29 cellular contexts compared by ENCODE assay signal in genomic region chr2:27502149-27502548, GRCh38. TPM values are rescaled to one million over a fixed set of nuclear protein-coding genes. Genes with fewer than 3 reads are reported as not detected.
"Had no signal": no experiment of that assay in that cellular context is flagged by ENCODE, and none has a peak within 500 bp of the region (broad histone marks: within the 10 kb centered on the region; RNA-seq: fewer than 3 reads in every experiment).

No MANE protein-coding gene starts in this region.

- H3K27ac ChIP-seq: breast epithelium, hepatocyte, parathyroid adenoma, psoas muscle, right atrium auricular region, testis, transverse colon had no signal

- H3K79me2 ChIP-seq: hepatocyte, parathyroid adenoma had no signal

- H3K4me2 ChIP-seq: hepatocyte had no signal

- H3K36me3 ChIP-seq: breast epithelium, right atrium auricular region, transverse colon had no signal

- ATAC-seq: activated naive CD8-positive, alpha-beta T cell treated with anti-CD3 and anti-CD28 coated beads, Interleukin-2, amount 50 U/mL, for 24 hours; activated T-helper 17 cell treated with anti-CD3 and anti-CD28 coated beads, Interleukin-2, amount 50 U/mL, for 72 hours; left cardiac atrium; naive thymus-derived CD4-positive, alpha-beta T cell; psoas muscle; WTC11 had no signal

- H3K4me1 ChIP-seq: breast epithelium, parathyroid adenoma, psoas muscle, right atrium auricular region, testis, transverse colon had no signal

- H3K9ac ChIP-seq: parathyroid adenoma had no signal

- H2AFZ ChIP-seq: hepatocyte, parathyroid adenoma had no signal

- H3K9me3 ChIP-seq: breast epithelium, psoas muscle, right atrium auricular region, testis, transverse colon had no signal

- DNase-seq: activated CD4-positive, alpha-beta memory T cell treated with anti-CD3 and anti-CD28 coated beads, Interleukin-2, amount 10 ng/mL, durations not matched to agents 7 days and 5 days; activated CD4-positive, alpha-beta T cell treated with anti-CD3 and anti-CD28 coated beads for 1 hour; activated CD4-positive, alpha-beta T cell treated with anti-CD3 and anti-CD28 coated beads, Interleukin-2, amount 10 ng/mL, durations not matched to agents 7 days and 5 days; activated CD8-positive, alpha-beta memory T cell treated with anti-CD3 and anti-CD28 coated beads, Interleukin-2, amount 50 U/mL, for 48 hours; activated gamma-delta T cell treated with Interleukin-2 at 50 U/mL for 16 hours; activated naive CD4-positive, alpha-beta T cell treated with anti-CD3 and anti-CD28 coated beads, Interleukin-2, amount 50 U/mL, for 16 hours; activated naive CD8-positive, alpha-beta T cell treated with anti-CD3 and anti-CD28 coated beads, Interleukin-2, amount 50 U/mL, for 24 hours; activated T-cell treated with anti-CD3 and anti-CD28 coated beads, Interleukin-2, amount 50 U/mL, for 24 hours; amygdala; dermis blood vessel endothelial cell; effector memory CD4-positive, alpha-beta T cell; glutamatergic neuron; left cardiac atrium; mammary epithelial cell; naive thymus-derived CD4-positive, alpha-beta T cell; psoas muscle; stimulated activated CD4-positive, alpha-beta T cell treated with anti-CD3 and anti-CD28 coated beads, Interleukin-2, amount 100 ng/mL, for 48 hours; stimulated activated naive CD4-positive, alpha-beta T cell treated with Interleukin-2 at 50 U/mL for 16 hours; T-helper 2 cell; testis; transverse colon had no signal

- H3K27me3 ChIP-seq: breast epithelium, hepatocyte, right atrium auricular region, testis, transverse colon had no signal

- H3K4me3 ChIP-seq: breast epithelium, hepatocyte, psoas muscle, right atrium auricular region, testis, transverse colon had no signal

RNA-seq across cellular contexts. Expression of gene GCKR, which starts 5.5 kb away (rescaled TPM):
- total RNA-seq: activated CD4-positive, alpha-beta memory T cell treated with anti-CD3 and anti-CD28 coated beads, Interleukin-2, amount 10 ng/mL, durations not matched to agents 7 days and 5 days; activated CD4-positive, alpha-beta T cell treated with anti-CD3 and anti-CD28 coated beads, Interleukin-2, amount 10 ng/mL, durations not matched to agents 7 days and 5 days; activated T-helper 17 cell treated with anti-CD3 and anti-CD28 coated beads, Interleukin-2, amount 50 U/mL, for 72 hours; naive thymus-derived CD4-positive, alpha-beta T cell; skeletal muscle tissue; transverse colon had no signal
- polyA plus RNA-seq: naive thymus-derived CD4-positive, alpha-beta T cell had no signal

RNA-seq across cellular contexts. Expression of gene FNDC4, which starts 7.1 kb away (rescaled TPM):
- total RNA-seq: activated CD4-positive, alpha-beta memory T cell treated with anti-CD3 and anti-CD28 coated beads, Interleukin-2, amount 10 ng/mL, durations not matched to agents 7 days and 5 days; activated CD4-positive, alpha-beta T cell treated with anti-CD3 and anti-CD28 coated beads, Interleukin-2, amount 10 ng/mL, durations not matched to agents 7 days and 5 days; naive thymus-derived CD4-positive, alpha-beta T cell had no signal
- polyA plus RNA-seq: naive thymus-derived CD4-positive, alpha-beta T cell had no signal

RNA-seq across cellular contexts. Expression of gene KRTCAP3, which starts 60.0 kb away (rescaled TPM):
- total RNA-seq: frontal cortex, left cardiac atrium, skeletal muscle tissue had no signal
